In genomic region chr5:10485142-10485795, GRCh38 we compare ENCODE assay signal across 12 cellular contexts. TPM values are rescaled to one million over a fixed set of nuclear protein-coding genes. Genes with fewer than 3 reads are reported as not detected.
DNase-seq lines count a peak whose midpoint lies in the region; ATAC-seq and TF ChIP-seq lines count a peak whose summit lies in the region.
"Had no signal": no experiment of that assay in that cellular context is flagged by ENCODE, and none has a peak within 500 bp of the region (broad histone marks: within the 10 kb centered on the region; RNA-seq: fewer than 3 reads in every experiment).

No MANE protein-coding gene starts in this region.

- TF ChIP-seq POLR2A in IMR-90 (IDR thresholded peaks at IDR 0.05; ENCODE audit: low read depth, low read length) (no peak), body of pancreas (IDR thresholded peaks at IDR 0.05) (no peak)

- no peaks in the 10 kb centered on the region for H3K27me3 ChIP-seq in IMR-90 (ENCODE audit: control insufficient read depth, insufficient read depth, low read length)
- no peaks in the 10 kb centered on the region for H3K27me3 ChIP-seq in body of pancreas
- no peaks in the 10 kb centered on the region for H3K27me3 ChIP-seq in lung (ENCODE audit: control insufficient read depth, insufficient read depth)

- H2AFZ ChIP-seq in IMR-90 (replicated peaks; ENCODE audit: low read length, poor library complexity), result peak overlapping the region; percentile 76
- H2AFZ ChIP-seq: parathyroid adenoma had no signal

- peak overlapping the region; percentile 74 for H4K5ac ChIP-seq in IMR-90 (ENCODE audit: low read depth, low read length)

- H3K79me1 ChIP-seq in IMR-90 (ENCODE audit: low read depth in 1 of 2, low read length in 2 of 2), result no peaks in the 10 kb centered on the region

- H2AK5ac ChIP-seq in IMR-90 (ENCODE audit: low read depth, low read length), result peak overlapping the region; percentile 65; the same call in 1 of the 2 replicates

- intact Hi-C loops in IMR-90 (cut with micrococcal nuclease), result loop anchor here (1.0 kb wide), 2 partner anchors 28 to 66 kb away; no protein-coding TSS in a partner anchor
- intact Hi-C loops in body of pancreas (cut with DNase I), result no loop called here

- H3K56ac ChIP-seq in IMR-90 (ENCODE audit: extremely low read depth, insufficient read depth, low read length), result peak overlapping the region; percentile 1; the same call in 1 of the 2 replicates

- peak; percentile 89 for ATAC-seq in IMR-90 (ENCODE audit: low read depth)
- peak; percentile 52 for ATAC-seq in body of pancreas
- ATAC-seq in lung (ENCODE audit: insufficient read depth, low FRiP score), result no peak
- ATAC-seq in HG02588 (IDR thresholded peaks at IDR 0.05; ENCODE audit: unreplicated experiment), result no peak
- no peak for ATAC-seq in GM21367 (IDR thresholded peaks at IDR 0.05; ENCODE audit: unreplicated experiment)

- dilution Hi-C loops in IMR-90 (cut with HindIII; ENCODE audit: low sequenced_read_pairs, unreplicated experiment), result no loop called here

- peak overlapping the region; percentile 98 for H2BK20ac ChIP-seq in IMR-90 (ENCODE audit: low read depth, low read length)

- H3K4me3 ChIP-seq in AG04449 (ENCODE audit: low read depth, low read length) (no peak overlapping the region), IMR-90 (ENCODE audit: insufficient read depth, low read depth, low read length) (no peak overlapping the region), body of pancreas (no peak overlapping the region), lung (no peak overlapping the region)

- H3K9me3 ChIP-seq in IMR-90 (ENCODE audit: control insufficient read depth, insufficient read depth, low read length) (no peaks in the 10 kb centered on the region), body of pancreas (no peaks in the 10 kb centered on the region), lung (ENCODE audit: control insufficient read depth in 2 of 2, insufficient read depth in 1 of 2, low read length in 1 of 2) (no peaks in the 10 kb centered on the region)

- no peaks in the 10 kb centered on the region for H4K20me1 ChIP-seq in IMR-90 (ENCODE audit: insufficient read depth, low read length)

- H3K23ac ChIP-seq in IMR-90 (ENCODE audit: low read depth, low read length), result peak overlapping the region; percentile 25; the same call in 1 of the 2 replicates

- no TSS peak for BruUV-seq in IMR-90 (replicated peaks; lab: Mats Ljungman, UMichigan)

- H3K18ac ChIP-seq in IMR-90 (ENCODE audit: low read depth, low read length), result peak overlapping the region; percentile 43

- 75% methylated on average over 4 of the region's 14 CpGs; no CpG with 5 or more reads in 1 of the 2 experiments for WGBS in IMR-90 (ENCODE audit: extremely low coverage in 2 of 2, insufficient read length in 1 of 2), 2 experiments
- WGBS in body of pancreas, 2 donors, result 34 to 37% methylated on average over 14 of the region's 14 CpGs
- WGBS in lung, 2 donors, result 16 to 21% methylated on average over 14 of the region's 14 CpGs

- TF ChIP-seq RAD21 in IMR-90 (IDR thresholded peaks at IDR 0.05; ENCODE audit: low read length), result no peak

- peak overlapping the region; percentile 98 for H2BK120ac ChIP-seq in IMR-90 (ENCODE audit: low read depth, low read length)

- peak overlapping the region; percentile 89 for H3K14ac ChIP-seq in IMR-90 (replicated peaks; ENCODE audit: low read depth, low read length)

- in situ Hi-C loops in IMR-90 (cut with MboI; ENCODE audit: low sequenced_read_pairs), result no loop called here

- peak overlapping the region; percentile 60 for H4K91ac ChIP-seq in IMR-90 (ENCODE audit: insufficient read depth, low read depth, low read length)

- TF ChIP-seq CTCF in AG04449 (IDR thresholded peaks at IDR 0.05; ENCODE audit: insufficient read depth, low read length, missing control alignments) (no peak), IMR-90 (conservative IDR thresholded peaks at IDR 0.05; ENCODE audit: low read depth, low read length) (no peak), body of pancreas (IDR thresholded peaks at IDR 0.05) (no peak), lung (IDR thresholded peaks at IDR 0.05; ENCODE audit: control extremely low read depth, extremely low read depth) (no peak), GM10266 (IDR thresholded peaks at IDR 0.05; ENCODE audit: control insufficient read depth, insufficient read depth, low read depth, missing control alignments) (no peak)

- peak overlapping the region; percentile 72 for H2BK5ac ChIP-seq in IMR-90 (ENCODE audit: low read depth, low read length, poor library complexity, severe bottlenecking)

- H3K36me3 ChIP-seq in IMR-90 (ENCODE audit: control insufficient read depth, insufficient read depth, low read length) (no peaks in the 10 kb centered on the region), body of pancreas (replicated peaks in 1 of 2; ENCODE audit: insufficient read depth in 1 of 2, low read depth in 2 of 2) (no peaks in the 10 kb centered on the region), lung (ENCODE audit: control insufficient read depth in 2 of 2, insufficient read depth in 2 of 2, low read length in 2 of 2) (no peaks in the 10 kb centered on the region)

- H3K9me1 ChIP-seq in IMR-90 (ENCODE audit: insufficient read depth, low read length), result peaks cover 12% of the 10 kb centered on the region

- H2AK9ac ChIP-seq in IMR-90 (replicated peaks; ENCODE audit: low read depth, low read length, poor library complexity), result peak overlapping the region; percentile 86

- DNase-seq in AG04449 (ENCODE audit: low read depth, low spot score) (peak; percentile 94), IMR-90 (peak; percentile 96), body of pancreas (no peak), lung (ENCODE audit: low spot score) (peak; percentile 52), GM10266 (ENCODE audit: extremely low spot score) (no peak)
- no peak for DNase-seq in stimulated activated naive CD4-positive, alpha-beta T cell (lab: John Stamatoyannopoulos, UW)
- DNase-seq: cerebellar nuclear complex, DMS53, SW 1271 had no signal

- peak overlapping the region; percentile 3; the same call in 1 of the 2 replicates for H3K4me2 ChIP-seq in IMR-90 (ENCODE audit: low read depth, low read length)

- H3K27ac ChIP-seq in IMR-90 (ENCODE audit: insufficient read depth, low read length) (peak overlapping the region; percentile 80), body of pancreas (no peak overlapping the region), lung (ENCODE audit: low read depth in 1 of 2, low read length in 1 of 2) (peak overlapping the region in 1 of 2 donors; percentile 34)
- H3K27ac ChIP-seq: parathyroid adenoma had no signal

- CTCF ChIA-PET in AG04449 (lab: Yijun Ruan, JAX), result interaction anchor here (0.8 to 2.1 kb wide), 2 partner anchors 31 to 142 kb away, joined by 3 to 7 read pairs; no protein-coding TSS in a partner anchor
- CTCF ChIA-PET in IMR-90 (lab: Yijun Ruan, JAX), result interaction anchor here (0.8 kb wide), 1 partner anchor 15 kb away, joined by 3 read pairs; no protein-coding TSS in a partner anchor

- H3K9ac ChIP-seq in IMR-90 (ENCODE audit: low read depth, low read length), result no peak overlapping the region
- H3K9ac ChIP-seq: parathyroid adenoma had no signal

- H2BK15ac ChIP-seq in IMR-90 (ENCODE audit: low read depth, low read length), result peak overlapping the region; percentile 1; the same call in 1 of the 3 replicates

- peak overlapping the region; percentile 84 for H3K4ac ChIP-seq in IMR-90 (ENCODE audit: low read depth, low read length)

- H3K4me1 ChIP-seq in IMR-90 (ENCODE audit: control insufficient read depth, insufficient read depth, low read length) (peaks cover 19% of the 10 kb centered on the region), body of pancreas (no peaks in the 10 kb centered on the region), lung (ENCODE audit: control insufficient read depth in 2 of 2, insufficient read depth in 2 of 2, low read length in 2 of 2) (peaks cover 0 to 25% of the 10 kb centered on the region in 2 donors)
- H3K4me1 ChIP-seq: parathyroid adenoma had no signal

- peak overlapping the region; percentile 73 to 96; a peak in 3 of 4 replicates for H4K8ac ChIP-seq in IMR-90 (ENCODE audit: low read depth in 2 of 2, low read length in 2 of 2)

- POLR2A ChIA-PET in AG04449 (lab: Yijun Ruan, JAX) (interaction anchor here (0.6 to 1.0 kb wide), 5 partner anchors 16 to 381 kb away, joined by 3 to 5 read pairs (median 3); no protein-coding TSS in a partner anchor), IMR-90 (lab: Charles Lee; ENCODE audit: unreplicated experiment) (no interaction called here)

TF ChIP-seq in IMR-90, 13 proteins besides CTCF, POLR2A, EP300 and RAD21 (continues in another document):
- TF ChIP-seq MXI1 (IDR thresholded peaks at IDR 0.05; ENCODE audit: borderline replicate concordance, low read depth, low read length) (peak; percentile 84), NFE2L2 (IDR thresholded peaks at IDR 0.05; ENCODE audit: low read depth, low read length) (no peak), MAFK (IDR thresholded peaks at IDR 0.05; ENCODE audit: low read depth, low read length) (no peak), FOS (IDR thresholded peaks at IDR 0.05; ENCODE audit: low read depth, low read length) (peak; percentile 87), CEBPB (IDR thresholded peaks at IDR 0.05; ENCODE audit: low read depth, low read length) (peak; percentile 86), CHD1 (IDR thresholded peaks at IDR 0.05; ENCODE audit: low read depth, low read length) (no peak), SMC3 (IDR thresholded peaks at IDR 0.05; ENCODE audit: low read depth, low read length) (peak; percentile 10; the same call in 1 of the 2 replicates), BHLHE40 (IDR thresholded peaks at IDR 0.05; ENCODE audit: low read depth, low read length) (peak; percentile 70; the same call in 1 of the 2 replicates), USF2 (IDR thresholded peaks at IDR 0.05; ENCODE audit: low read depth, low read length) (peak; percentile 100), RFX5 (IDR thresholded peaks at IDR 0.05; ENCODE audit: low read depth, low read length) (no peak)

RNA-seq across cellular contexts. Expression of gene ROPN1L, which starts 43.6 kb away (rescaled TPM):
- total RNA-seq in IMR-90 (2012; rRNA removed) (0.28 and 0.36 TPM in 2 replicates), body of pancreas (1 to 10 TPM; 1.3 to 4.3 TPM), lung (10 to 100 TPM; 31.7 to 34.8 TPM)
- polyA plus RNA-seq in IMR-90 (2012; rRNA removed) (0.34 and 0.50 TPM in 2 replicates), lung (10 to 100 TPM; 12.0 to 22.8 TPM)
- polyA plus RNA-seq in IMR-90 (2012; cell fraction: cytosol; rRNA removed), result 0.60 and 0.67 TPM in 2 replicates
- 0.73 and 1.1 TPM in 2 replicates for polyA plus RNA-seq in IMR-90 (2012; cell fraction: nucleus; rRNA removed; ENCODE audit: low replicate concordance)

Comparison
In these comparisons a context has a peak if more than half of its experiments do, and no peak if none do; other contexts are left out.
1. DNase-seq: peak in AG04449 (single experiment), IMR-90 (single experiment) and lung (single experiment); none in body of pancreas (0 of 4), GM10266 (single experiment) and stimulated activated naive CD4-positive, alpha-beta T cell (0 of 6).
2. ATAC-seq: peak in IMR-90 (single experiment) and body of pancreas (single experiment); none in lung (single experiment), HG02588 (single experiment) and GM21367 (single experiment).
3. RNA of gene ROPN1L, which starts 43.6 kb away (total RNA-seq): 31.7 to 34.8 TPM in lung; 1.3 to 4.3 TPM in body of pancreas and 0.28 to 0.36 TPM in IMR-90; every median in the first group is over 4 times any median in the second.